26 cellular contexts compared by ENCODE assay signal in the genomic region with DNA sequence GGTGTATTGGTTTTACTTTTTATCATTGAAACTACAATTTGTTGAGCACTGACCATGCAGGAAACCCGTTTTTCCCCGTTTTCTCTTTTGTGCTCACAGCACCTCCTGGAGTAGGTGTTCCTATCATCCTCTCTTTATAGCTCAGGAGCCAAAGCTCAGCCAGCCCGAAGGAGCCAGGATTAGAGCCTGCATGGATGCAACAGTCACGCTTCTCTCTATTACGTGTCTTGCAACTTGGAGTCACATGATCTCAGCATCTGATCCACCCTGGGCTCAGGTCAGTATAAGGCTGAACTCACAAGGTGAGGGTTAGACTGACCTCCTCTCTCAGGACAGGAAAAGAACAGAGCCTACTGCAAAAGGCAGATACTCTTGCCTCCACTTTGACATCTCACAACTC.
DNase-seq lines count a peak whose midpoint lies in the region; ATAC-seq, FAIRE-seq and TF ChIP-seq lines count a peak whose summit lies in the region.
"Had no signal": no experiment of that assay in that cellular context is flagged by ENCODE, and none has a peak within 500 bp of the region (broad histone marks: within the 10 kb centered on the region; RNA-seq: fewer than 3 reads in every experiment).

No MANE protein-coding gene starts in this region.

- H3K4me3 ChIP-seq in GM12878 (0 out of 2 replicates have a peak overlapping the region, but pooled peaks have one; percentile 37), transverse colon (no peak overlapping the region)
- H3K4me3 ChIP-seq: dorsolateral prefrontal cortex, HAP-1, heart right ventricle, left ventricle myocardium inferior, tibial nerve had no signal

- intact Hi-C loops in activated CD4-positive, alpha-beta memory T cell treated with anti-CD3 and anti-CD28 coated beads for 36 hours (cut with micrococcal nuclease), result no loop called here
- intact Hi-C loops in GM12878 (cut with micrococcal nuclease; ENCODE audit: unreplicated experiment) (loop anchor here (2.0 kb wide), 1 partner anchor 107 kb away; no protein-coding TSS in a partner anchor), transverse colon (cut with DNase I; ENCODE audit: low total_unique reads) (loop anchor here (5.0 kb wide), 1 partner anchor 180 kb away; no protein-coding TSS in a partner anchor)

- no peaks in the 10 kb centered on the region for H3K27me3 ChIP-seq in GM12878 (replicated peaks in 1 of 2; ENCODE audit: control insufficient read depth in 2 of 2, insufficient read depth in 2 of 2, low read length in 1 of 2)
- H3K27me3 ChIP-seq in transverse colon, result no peaks in the 10 kb centered on the region
- H3K27me3 ChIP-seq: dorsolateral prefrontal cortex, heart right ventricle, tibial nerve had no signal

- H3K36me3 Mint-ChIP-seq in activated CD4-positive, alpha-beta memory T cell treated with anti-CD3 and anti-CD28 coated beads, Interleukin-2, amount 10 ng/mL, durations not matched to agents 7 days and 5 days (ENCODE audit: low read depth), result no peaks in the 10 kb centered on the region
- H3K36me3 Mint-ChIP-seq in activated CD4-positive, alpha-beta memory T cell treated with anti-CD3 and anti-CD28 coated beads for 36 hours, result no peaks in the 10 kb centered on the region
- H3K36me3 Mint-ChIP-seq in memory B cell, result peaks cover 5% of the 10 kb centered on the region
- H3K36me3 Mint-ChIP-seq: activated naive CD4-positive, alpha-beta T cell treated with anti-CD3 and anti-CD28 coated beads, Interleukin-2, amount 50 U/mL, for 72 hours had no signal

- no peaks in the 10 kb centered on the region for H3K27me3 Mint-ChIP-seq in activated CD4-positive, alpha-beta memory T cell treated with anti-CD3 and anti-CD28 coated beads, Interleukin-2, amount 10 ng/mL, durations not matched to agents 7 days and 5 days
- H3K27me3 Mint-ChIP-seq in activated CD4-positive, alpha-beta memory T cell treated with anti-CD3 and anti-CD28 coated beads for 36 hours, result no peaks in the 10 kb centered on the region
- no peaks in the 10 kb centered on the region for H3K27me3 Mint-ChIP-seq in memory B cell

- H3K27ac ChIP-seq in GM12878 (ENCODE audit: control insufficient read depth, insufficient read depth) (peak overlapping the region; percentile 69), transverse colon (peak overlapping the region; percentile 52 to 74 (median 66))
- H3K27ac ChIP-seq: 22Rv1, heart right ventricle, KMS-11, left ventricle myocardium inferior had no signal

- in situ Hi-C loops in GM12878 (cut with MboI), result loop anchor here (5.0 to 10.0 kb wide), 2 partner anchors 60 to 177 kb away; no protein-coding TSS in a partner anchor
- in situ Hi-C loops in transverse colon (cut with MboI; ENCODE audit: low pct_ligation_motif_present in 1 of 4, low pct_unique_long_range_greater_than_20kb in 1 of 4, low sequenced_read_pairs in 3 of 4), result loop anchor here in 3 of 4 donors (10.0 to 25.0 kb wide), 5 partner anchors 57 to 680 kb away; partner anchors contain the start of gene ZNF236 (in 1 of the 3)

- no peaks in the 10 kb centered on the region for H3K9me3 Mint-ChIP-seq in activated CD4-positive, alpha-beta memory T cell treated with anti-CD3 and anti-CD28 coated beads, Interleukin-2, amount 10 ng/mL, durations not matched to agents 7 days and 5 days
- no peaks in the 10 kb centered on the region for H3K9me3 Mint-ChIP-seq in activated CD4-positive, alpha-beta memory T cell treated with anti-CD3 and anti-CD28 coated beads for 36 hours
- peaks cover 3% of the 10 kb centered on the region for H3K9me3 Mint-ChIP-seq in memory B cell
- H3K9me3 Mint-ChIP-seq: activated naive CD4-positive, alpha-beta T cell treated with anti-CD3 and anti-CD28 coated beads, Interleukin-2, amount 50 U/mL, for 72 hours had no signal

- BruUV-seq in GM12878 (replicated peaks; lab: Mats Ljungman, UMichigan), result no TSS peak

- 9% methylated on average over 5 of the region's 5 CpGs for WGBS in GM12878 (ENCODE audit: insufficient coverage, insufficient replicate concordance, low lambda C conversion rate, missing lambda C conversion rate)
- WGBS in transverse colon (ENCODE audit: low coverage in 1 of 2), 2 donors, result 32 to 46% methylated on average over 2 to 5 of the region's 5 CpGs

- peak; percentile 4 for DNase-seq in activated CD4-positive, alpha-beta memory T cell treated with anti-CD3 and anti-CD28 coated beads, Interleukin-2, amount 10 ng/mL, durations not matched to agents 7 days and 5 days
- DNase-seq in activated CD4-positive, alpha-beta memory T cell treated with anti-CD3 and anti-CD28 coated beads for 36 hours, result no peak
- DNase-seq in GM12878 (ENCODE audit: low read depth, low spot score) (no peak), memory B cell (ENCODE audit: low spot score in 2 of 2) (peak in 1 of 2 donors; percentile 10), transverse colon (no peak), HuH-7.5 (ENCODE audit: low spot score) (no peak), GM10266 (ENCODE audit: extremely low spot score) (no peak)
- DNase-seq: aorta; Caco-2; dorsolateral prefrontal cortex; heart right ventricle; left ventricle myocardium inferior; NCI-H146; NCI-H524 treated with DMSO at 0.1 percent for 48 hours; RPMI8226; stimulated activated CD4-positive, alpha-beta T cell treated with anti-CD3 and anti-CD28 coated beads, Interleukin-1b, Interleukin-23, amount 100 ng/mL, for 48 hours; stimulated activated naive CD4-positive, alpha-beta T cell treated with Interleukin-2 at 50 U/mL for 16 hours; T-helper 9 cell had no signal

- H4K20me1 ChIP-seq in GM12878 (ENCODE audit: control insufficient read depth, insufficient read depth), result no peaks in the 10 kb centered on the region

- no peak; a peak in 1 of 6 replicates for TF ChIP-seq CTCF in GM12878 (IDR thresholded peaks at IDR 0.05 in 2 of 3, conservative IDR thresholded peaks at IDR 0.05 in 1 of 3; ENCODE audit: control insufficient read depth in 2 of 3, extremely low read depth in 1 of 3, insufficient read depth in 1 of 3, low read depth in 3 of 3, low read length in 3 of 3)
- no peak for TF ChIP-seq CTCF in transverse colon (IDR thresholded peaks at IDR 0.05)
- TF ChIP-seq CTCF in GM10266 (IDR thresholded peaks at IDR 0.05; ENCODE audit: control insufficient read depth, insufficient read depth, low read depth, missing control alignments), result no peak

- no peak for TF ChIP-seq RAD21 in GM12878 (IDR thresholded peaks at IDR 0.05; ENCODE audit: insufficient read depth, low read depth, low read length)

- FAIRE-seq in GM12878 (lab: Jason Lieb, UNC), result no peak

- TF ChIP-seq EP300 in GM12878 (IDR thresholded peaks at IDR 0.05; ENCODE audit: borderline replicate concordance in 1 of 2, control insufficient read depth in 1 of 2, low read depth in 2 of 2, low read length in 2 of 2) (no peak), transverse colon (IDR thresholded peaks at IDR 0.05; ENCODE audit: low read depth) (no peak)

- H3K79me2 ChIP-seq in GM12878 (ENCODE audit: control insufficient read depth, insufficient read depth, low read length), result no peaks in the 10 kb centered on the region

- H3K36me3 ChIP-seq in GM12878 (ENCODE audit: control insufficient read depth in 2 of 2, insufficient read depth in 2 of 2, low read length in 1 of 2) (no peaks in the 10 kb centered on the region), transverse colon (no peaks in the 10 kb centered on the region)
- H3K36me3 ChIP-seq: HAP-1, heart right ventricle had no signal

- no peak for TF ChIP-seq POLR2A in GM12878 (IDR thresholded peaks at IDR 0.05; ENCODE audit: low read depth, low read length)
- no peak for TF ChIP-seq POLR2A in transverse colon (IDR thresholded peaks at IDR 0.05)

- H2AFZ ChIP-seq in GM12878 (ENCODE audit: control insufficient read depth, low read depth, low read length), result peak overlapping the region; percentile 66

- RAD21 ChIA-PET in GM12878 (lab: Charles Lee; ENCODE audit: unreplicated experiment), result interaction anchor here (0.6 to 5.5 kb wide), 22 partner anchors 14 to 299 kb away, joined by 3 to 70 read pairs (median 4); no protein-coding TSS in a partner anchor

- CTCF ChIA-PET in activated CD4-positive, alpha-beta memory T cell treated with anti-CD3 and anti-CD28 coated beads, Interleukin-2, amount 10 ng/mL, durations not matched to agents 7 days and 5 days (lab: Charles Lee), result interaction anchor here (0.6 to 4.0 kb wide), 13 partner anchors 10 to 229 kb away, joined by 3 to 33 read pairs (median 6); no protein-coding TSS in a partner anchor
- CTCF ChIA-PET in activated CD4-positive, alpha-beta memory T cell treated with anti-CD3 and anti-CD28 coated beads for 36 hours (lab: Charles Lee), result interaction anchor here (1.0 to 8.5 kb wide), 13 partner anchors 10 to 669 kb away, joined by 3 to 119 read pairs (median 10); no protein-coding TSS in a partner anchor
- CTCF ChIA-PET in GM12878 (lab: Yijun Ruan, JAX), result interaction anchor here (0.8 to 12.7 kb wide), 31 partner anchors 11 to 229 kb away, joined by 3 to 236 read pairs (median 8); no protein-coding TSS in a partner anchor

- ATAC-seq in GM12878 (no peak), memory B cell (ENCODE audit: low read depth) (no peak), HG02885 (IDR thresholded peaks at IDR 0.05; ENCODE audit: poor library complexity, unreplicated experiment) (no peak)
- ATAC-seq: activated CD4-positive, CD25-positive, alpha-beta regulatory T cell treated with anti-CD3 and anti-CD28 coated beads, Interleukin-2, amount 50 U/mL, for 24 hours; activated naive CD4-positive, alpha-beta T cell treated with anti-CD3 and anti-CD28 coated beads, Interleukin-2, amount 50 U/mL, for 72 hours; heart right ventricle; SK-N-SH treated with all-trans-retinoic acid at 6 μM for 48 hours had no signal

- H3K4me3 Mint-ChIP-seq in activated CD4-positive, alpha-beta memory T cell treated with anti-CD3 and anti-CD28 coated beads, Interleukin-2, amount 10 ng/mL, durations not matched to agents 7 days and 5 days, result no peak overlapping the region
- H3K4me3 Mint-ChIP-seq in activated CD4-positive, alpha-beta memory T cell treated with anti-CD3 and anti-CD28 coated beads for 36 hours, result no peak overlapping the region
- H3K4me3 Mint-ChIP-seq in memory B cell, result peak overlapping the region; percentile 61

- no peak overlapping the region for H3K27ac Mint-ChIP-seq in activated CD4-positive, alpha-beta memory T cell treated with anti-CD3 and anti-CD28 coated beads, Interleukin-2, amount 10 ng/mL, durations not matched to agents 7 days and 5 days
- no peak overlapping the region for H3K27ac Mint-ChIP-seq in activated CD4-positive, alpha-beta memory T cell treated with anti-CD3 and anti-CD28 coated beads for 36 hours
- H3K27ac Mint-ChIP-seq in memory B cell, result peak overlapping the region; percentile 100
- H3K27ac Mint-ChIP-seq: activated naive CD4-positive, alpha-beta T cell treated with anti-CD3 and anti-CD28 coated beads, Interleukin-2, amount 50 U/mL, for 72 hours had no signal

- H3K4me2 ChIP-seq in GM12878 (ENCODE audit: control insufficient read depth, insufficient read depth), result peak overlapping the region; percentile 48
- H3K4me2 ChIP-seq: KMS-11 had no signal

- SMC1A ChIA-PET in GM12878 (lab: Charles Lee; ENCODE audit: uncharacterized antibody, unreplicated experiment), result interaction anchor here (0.6 to 7.6 kb wide), 25 partner anchors 8 to 229 kb away, joined by 3 to 140 read pairs (median 5); no protein-coding TSS in a partner anchor

- no peaks in the 10 kb centered on the region for H3K9me3 ChIP-seq in GM12878 (replicated peaks; ENCODE audit: control insufficient read depth, insufficient read depth, low read length)
- H3K9me3 ChIP-seq in transverse colon, result no peaks in the 10 kb centered on the region
- H3K9me3 ChIP-seq: Caco-2, HAP-1, heart right ventricle, left ventricle myocardium inferior, tibial nerve had no signal

- POLR2A ChIA-PET in activated CD4-positive, alpha-beta memory T cell treated with anti-CD3 and anti-CD28 coated beads, Interleukin-2, amount 10 ng/mL, durations not matched to agents 7 days and 5 days (lab: Charles Lee), result interaction anchor here (1.3 to 1.6 kb wide), 2 partner anchors 10 to 160 kb away, joined by 4 to 5 read pairs; partner anchors contain the start of gene ZNF236
- POLR2A ChIA-PET in activated CD4-positive, alpha-beta memory T cell treated with anti-CD3 and anti-CD28 coated beads for 36 hours (lab: Charles Lee), result no interaction called here
- POLR2A ChIA-PET in GM12878 (lab: Charles Lee), result interaction anchor here (0.8 to 1.7 kb wide), 3 partner anchors 17 to 60 kb away, joined by 3 to 8 read pairs (median 5); no protein-coding TSS in a partner anchor

- H3K4me1 ChIP-seq in GM12878 (ENCODE audit: control insufficient read depth, insufficient read depth, low read length) (peaks cover 21% of the 10 kb centered on the region), transverse colon (peaks cover 5 to 30% (median 17%) of the 10 kb centered on the region in 4 donors)
- H3K4me1 ChIP-seq: Caco-2, HAP-1 had no signal

- peaks cover 6% of the 10 kb centered on the region for H3K4me1 Mint-ChIP-seq in activated CD4-positive, alpha-beta memory T cell treated with anti-CD3 and anti-CD28 coated beads, Interleukin-2, amount 10 ng/mL, durations not matched to agents 7 days and 5 days
- peaks cover 4% of the 10 kb centered on the region for H3K4me1 Mint-ChIP-seq in activated CD4-positive, alpha-beta memory T cell treated with anti-CD3 and anti-CD28 coated beads for 36 hours (ENCODE audit: low read depth)
- peaks cover 49% of the 10 kb centered on the region for H3K4me1 Mint-ChIP-seq in memory B cell

- H3K9ac ChIP-seq in GM12878 (ENCODE audit: control insufficient read depth, insufficient read depth, low read length), result no peak overlapping the region
- H3K9ac ChIP-seq: KMS-11 had no signal
